In the genomic region with DNA sequence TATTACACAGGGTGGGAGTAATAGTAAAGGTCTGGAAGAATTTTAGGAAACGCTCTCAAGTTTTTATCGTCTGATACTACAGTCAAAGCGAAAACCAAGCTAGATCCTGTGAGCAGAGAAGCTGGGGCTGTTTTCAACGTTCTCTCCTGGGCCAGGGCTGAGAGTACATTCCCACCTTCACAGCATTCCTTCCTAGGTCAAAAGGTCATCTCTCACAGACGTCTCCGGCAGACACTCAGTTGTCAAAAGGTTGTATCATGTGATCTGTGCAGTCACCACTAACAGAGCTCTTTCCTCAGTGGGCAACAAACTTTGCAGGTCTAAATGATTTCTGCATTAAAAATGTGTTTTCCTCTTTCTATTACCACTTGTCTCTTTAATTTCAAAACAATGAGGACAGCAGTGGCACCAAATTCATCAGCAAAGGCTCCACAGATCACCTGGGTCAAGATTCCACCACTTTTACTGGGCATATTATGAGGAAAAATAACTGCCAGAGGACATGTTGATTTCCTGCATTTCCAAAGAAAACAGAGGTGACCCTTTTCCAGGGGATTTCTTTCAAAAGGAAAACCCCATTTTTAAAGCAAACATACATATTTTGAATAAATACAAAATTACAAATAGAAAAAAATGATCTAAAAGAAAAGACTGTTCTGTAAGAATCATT, we compare ENCODE assay signal across 15 cellular contexts. TPM values are rescaled to one million over a fixed set of nuclear protein-coding genes. Genes with fewer than 3 reads are reported as not detected.
DNase-seq lines count a peak whose midpoint lies in the region; ATAC-seq and TF ChIP-seq lines count a peak whose summit lies in the region.
"Had no signal": no experiment of that assay in that cellular context is flagged by ENCODE, and none has a peak within 500 bp of the region (broad histone marks: within the 10 kb centered on the region; RNA-seq: fewer than 3 reads in every experiment).

No MANE protein-coding gene starts in this region.

- H3K27me3 ChIP-seq in HUES48 (ENCODE audit: control insufficient read depth, insufficient read depth, low read length) (no peaks in the 10 kb centered on the region), testis (no peaks in the 10 kb centered on the region)

- H3K9me3 ChIP-seq in HUES48 (ENCODE audit: control insufficient read depth, insufficient read depth, low read length) (no peaks in the 10 kb centered on the region), testis (no peaks in the 10 kb centered on the region)
- H3K9me3 ChIP-seq: prostate gland had no signal

- peak overlapping the region; percentile 86 for H3K27ac Mint-ChIP-seq in chondrocyte (ENCODE audit: unreplicated experiment)
- H3K27ac Mint-ChIP-seq: activated CD4-positive, alpha-beta T cell treated with anti-CD3 and anti-CD28 coated beads, Interleukin-2, amount 10 ng/mL, durations not matched to agents 7 days and 5 days; stimulated activated naive CD8-positive, alpha-beta T cell treated with anti-CD3 and anti-CD28 coated beads, Interleukin-15, Interleukin-2, amounts not matched to agents 100 ng/mL and 50 ng/mL, for 24 hours had no signal

- TF ChIP-seq POLR2A in testis (IDR thresholded peaks at IDR 0.05): no peak

- no peaks in the 10 kb centered on the region for H3K27me3 Mint-ChIP-seq in chondrocyte (ENCODE audit: low read depth)
- H3K27me3 Mint-ChIP-seq: activated CD4-positive, alpha-beta T cell treated with anti-CD3 and anti-CD28 coated beads, Interleukin-2, amount 10 ng/mL, durations not matched to agents 7 days and 5 days had no signal

- peaks cover 2% of the 10 kb centered on the region for H3K9me3 Mint-ChIP-seq in chondrocyte (ENCODE audit: low read depth)
- H3K9me3 Mint-ChIP-seq: activated CD4-positive, alpha-beta T cell treated with anti-CD3 and anti-CD28 coated beads, Interleukin-2, amount 10 ng/mL, durations not matched to agents 7 days and 5 days; stimulated activated naive CD8-positive, alpha-beta T cell treated with anti-CD3 and anti-CD28 coated beads, Interleukin-15, Interleukin-2, amounts not matched to agents 100 ng/mL and 50 ng/mL, for 24 hours had no signal

- intact Hi-C loops in testis (cut with DNase I; ENCODE audit: low total_unique reads): no loop called here

- H3K4me3 ChIP-seq in HUES48 (ENCODE audit: low read depth, low read length) (no peak overlapping the region), testis (no peak overlapping the region)
- H3K4me3 ChIP-seq: prostate gland had no signal

- peaks cover 11% of the 10 kb centered on the region for H3K36me3 Mint-ChIP-seq in chondrocyte (ENCODE audit: low read depth)
- H3K36me3 Mint-ChIP-seq: CD14-positive monocyte had no signal

- WGBS in testis, 2 donors: 67 to 68% methylated on average over 6 of the region's 6 CpGs

- ATAC-seq in GM19035 (IDR thresholded peaks at IDR 0.05; ENCODE audit: unreplicated experiment): no peak

- H3K9ac ChIP-seq in HUES48 (ENCODE audit: low read depth, low read length): no peak overlapping the region

- H3K36me3 ChIP-seq in HUES48 (ENCODE audit: control insufficient read depth, insufficient read depth, low read length): no peaks in the 10 kb centered on the region
- peaks cover 3% of the 10 kb centered on the region for H3K36me3 ChIP-seq in testis (ENCODE audit: low read depth, missing control alignments)
- H3K36me3 ChIP-seq: prostate gland had no signal

- H3K4me1 ChIP-seq in HUES48 (ENCODE audit: control insufficient read depth, insufficient read depth, low read length) (peaks cover 33% of the 10 kb centered on the region), testis (no peaks in the 10 kb centered on the region)
- H3K4me1 ChIP-seq: prostate gland had no signal

- H3K4me3 Mint-ChIP-seq in chondrocyte (ENCODE audit: unreplicated experiment): no peak overlapping the region
- H3K4me3 Mint-ChIP-seq: activated CD4-positive, alpha-beta T cell treated with anti-CD3 and anti-CD28 coated beads, Interleukin-2, amount 10 ng/mL, durations not matched to agents 7 days and 5 days; CD14-positive monocyte; stimulated activated naive CD8-positive, alpha-beta T cell treated with anti-CD3 and anti-CD28 coated beads, Interleukin-15, Interleukin-2, amounts not matched to agents 100 ng/mL and 50 ng/mL, for 24 hours had no signal

- H3K4me1 Mint-ChIP-seq in chondrocyte (ENCODE audit: low read depth): peaks cover 63% of the 10 kb centered on the region
- H3K4me1 Mint-ChIP-seq: activated CD4-positive, alpha-beta T cell treated with anti-CD3 and anti-CD28 coated beads, Interleukin-2, amount 10 ng/mL, durations not matched to agents 7 days and 5 days; CD14-positive monocyte had no signal

- no peak for TF ChIP-seq CTCF in chondrocyte (IDR thresholded peaks at IDR 0.05)
- TF ChIP-seq CTCF in testis (IDR thresholded peaks at IDR 0.05): no peak

- DNase-seq in chondrocyte (ENCODE audit: low spot score): no peak
- DNase-seq in islet precursor cell: peak; percentile 89
- peak; percentile 17 for DNase-seq in renal cortical epithelial cell (ENCODE audit: low read depth)
- DNase-seq in stimulated activated CD4-positive, alpha-beta T cell treated with anti-CD3 and anti-CD28 coated beads, Interleukin-15, amount 100 ng/mL, for 24 hours: no peak
- DNase-seq in testis: no peak
- DNase-seq in SHP77 (lab: John Stamatoyannopoulos, UW): no peak
- DNase-seq: activated CD4-positive, alpha-beta T cell treated with anti-CD3 and anti-CD28 coated beads, Interleukin-2, amount 10 ng/mL, durations not matched to agents 7 days and 5 days; aorta; NCI-H1048; NCI-H446 had no signal

- H3K27ac ChIP-seq in HUES48 (ENCODE audit: low read depth, low read length): peak overlapping the region; percentile 1
- H3K27ac ChIP-seq in testis: no peak overlapping the region
- H3K27ac ChIP-seq: prostate gland had no signal

RNA-seq across cellular contexts. Expression of gene MEIS2, which starts 41.9 kb away (rescaled TPM):
- total RNA-seq in chondrocyte: 28.3 to 76.9 TPM (median 30.2 TPM) in 3 replicates
- total RNA-seq in renal cortical epithelial cell: 0.52 and 2.6 TPM in 2 replicates
- 10 to 100 TPM; 15.7 to 19.4 TPM for total RNA-seq in testis
- 7.0 TPM for polyA plus RNA-seq in testis (ENCODE audit: insufficient read depth, low read depth, low replicate concordance)
- total RNA-seq: activated CD4-positive, alpha-beta T cell treated with anti-CD3 and anti-CD28 coated beads, Interleukin-2, amount 10 ng/mL, durations not matched to agents 7 days and 5 days had no signal
- polyA plus RNA-seq: CD14-positive monocyte had no signal

Comparison
In these comparisons a context has a peak if more than half of its experiments do, and no peak if none do; other contexts are left out.
1. DNase-seq: peak in islet precursor cell (single experiment) and renal cortical epithelial cell (single experiment); none in chondrocyte (single experiment), stimulated activated CD4-positive, alpha-beta T cell treated with anti-CD3 and anti-CD28 coated beads, Interleukin-15, amount 100 ng/mL, for 24 hours (single experiment), testis (single experiment) and SHP77 (0 of 2).